Comparison of ENCODE assay signal across 8 cellular contexts in the genomic region with DNA sequence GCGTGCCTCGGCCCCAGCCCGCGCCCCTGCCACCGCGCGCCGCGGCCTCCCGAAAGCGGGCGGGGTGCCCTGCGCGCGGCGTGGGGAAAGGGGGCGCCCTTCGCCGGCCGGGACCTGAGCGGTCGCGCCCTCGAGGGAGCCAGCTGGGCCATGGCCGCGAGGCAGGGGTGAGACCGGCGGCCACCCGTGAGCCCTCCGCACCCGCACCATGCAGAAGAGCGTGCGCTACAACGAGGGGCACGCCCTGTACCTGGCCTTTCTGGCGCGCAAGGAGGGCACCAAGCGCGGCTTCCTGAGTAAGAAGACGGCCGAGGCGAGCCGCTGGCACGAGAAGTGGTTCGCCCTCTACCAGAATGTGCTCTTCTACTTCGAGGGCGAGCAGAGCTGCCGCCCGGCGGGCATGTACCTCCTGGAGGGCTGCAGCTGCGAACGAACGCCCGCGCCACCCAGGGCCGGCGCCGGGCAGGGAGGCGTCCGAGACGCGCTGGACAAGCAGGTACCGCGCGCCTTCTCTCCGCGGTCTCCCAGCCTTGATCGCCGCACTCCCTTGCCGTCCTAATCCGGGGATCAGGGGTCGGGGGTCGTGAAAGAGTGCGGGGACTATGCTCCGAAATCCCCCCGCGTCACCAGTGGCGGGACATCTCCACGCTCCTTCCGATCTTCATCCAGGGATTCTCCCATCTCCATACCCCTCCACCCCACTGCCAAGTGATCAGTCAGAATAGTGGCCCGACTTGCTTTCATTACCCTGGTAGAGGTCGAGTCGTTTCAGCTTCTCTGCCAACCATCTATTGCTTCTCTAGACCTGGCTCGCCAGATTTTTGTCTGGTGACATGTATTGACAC. TPM values are rescaled to one million over a fixed set of nuclear protein-coding genes. Genes with fewer than 3 reads are reported as not detected.
DNase-seq lines count a peak whose midpoint lies in the region; ATAC-seq and TF ChIP-seq lines count a peak whose summit lies in the region.

No MANE protein-coding gene starts in this region.

- H3K4me3 ChIP-seq in AG09309 (ENCODE audit: control insufficient read depth, low read depth, low read length) (peak overlapping the region; percentile 51), Karpas-422 (ENCODE audit: low read length) (peak overlapping the region; percentile 46; the same call in 1 of the 2 replicates), thyroid gland (replicated peaks in 1 of 3) (peak overlapping the region in 2 of 3 donors; percentile 18 to 48)

- H3K27ac ChIP-seq in Karpas-422 (ENCODE audit: low read length) (peak overlapping the region; percentile 86), thyroid gland (peak overlapping the region; percentile 71 to 92 (median 83))

- DNase-seq in AG09309 (ENCODE audit: low read depth), result no peak
- DNase-seq in Karpas-422, result no peak
- DNase-seq in activated effector memory CD4-positive, alpha-beta T cell treated with Interleukin-2 at 50 U/mL for 16 hours, result peak; percentile 44
- DNase-seq in globus pallidus (ENCODE audit: low spot score), result peak; percentile 59
- peak in 37 of 56 donors; percentile 8 to 73 (median 40) for DNase-seq in nucleus accumbens (lab: John Stamatoyannopoulos, UW)
- DNase-seq in thyroid gland, result peak; percentile 41 to 59
- no peak for DNase-seq in NCI-H1436 (lab: John Stamatoyannopoulos, UW)

- H3K4me1 ChIP-seq in Karpas-422 (ENCODE audit: low read length) (peaks cover 89% of the 10 kb centered on the region), thyroid gland (peaks cover 19 to 43% of the 10 kb centered on the region in 2 donors)

- no peak overlapping the region for H2AFZ ChIP-seq in Karpas-422 (ENCODE audit: low read length)

- no peaks in the 10 kb centered on the region for H3K27me3 ChIP-seq in Karpas-422 (ENCODE audit: low read length)
- no peaks in the 10 kb centered on the region for H3K27me3 ChIP-seq in thyroid gland

- H3K9me2 ChIP-seq in Karpas-422 (replicated peaks; ENCODE audit: insufficient read depth, low read length), result no peaks in the 10 kb centered on the region

- no peaks in the 10 kb centered on the region for H3K9me3 ChIP-seq in Karpas-422 (ENCODE audit: low read length)
- no peaks in the 10 kb centered on the region for H3K9me3 ChIP-seq in thyroid gland

- WGBS in thyroid gland, 2 donors, result 11 to 12% methylated on average over 8 to 10 of the region's 84 CpGs

- TF ChIP-seq CTCF in AG09309 (IDR thresholded peaks at IDR 0.05; ENCODE audit: control insufficient read depth, insufficient read depth, low read depth, low read length, missing control alignments), result peak; percentile 3
- peak in 2 of 6 experiments; percentile 19 to 43 for TF ChIP-seq CTCF in thyroid gland (IDR thresholded peaks at IDR 0.05)

- H3K79me2 ChIP-seq in Karpas-422 (ENCODE audit: low read length), result peaks cover 13% of the 10 kb centered on the region

- H3K36me3 ChIP-seq in Karpas-422 (ENCODE audit: insufficient read depth, low read length), result no peaks in the 10 kb centered on the region
- H3K36me3 ChIP-seq in thyroid gland, result no peaks in the 10 kb centered on the region

- H3K4me2 ChIP-seq in Karpas-422 (ENCODE audit: low read depth, low read length, poor library complexity, severe bottlenecking), result peak overlapping the region; percentile 62

- H4K20me1 ChIP-seq in Karpas-422 (ENCODE audit: insufficient read depth, low read depth, low read length), result no peaks in the 10 kb centered on the region

- intact Hi-C loops in thyroid gland (cut with DNase I), result no loop called here

- no peak for ATAC-seq in HG02884 (IDR thresholded peaks at IDR 0.05; ENCODE audit: unreplicated experiment)

- H3K9ac ChIP-seq in Karpas-422 (ENCODE audit: low read length), result peak overlapping the region; percentile 42

- TF ChIP-seq POLR2A in thyroid gland (IDR thresholded peaks at IDR 0.05), result no peak

RNA-seq across cellular contexts. Expression of a gene that starts 0.6 kb away (rescaled TPM):
- total RNA-seq in Karpas-422 (2014; rRNA removed; shearing (Covaris generic); ENCODE audit: low replicate concordance), result 11.1 and 19.4 TPM in 2 replicates
- total RNA-seq in thyroid gland, result 10 to 100 TPM in 3 of 4 donors, 1 to 10 TPM in 1; 9.2 to 18.8 (median 14.8) TPM

Comparison
In these comparisons a context has a peak if more than half of its experiments do, and no peak if none do; other contexts are left out.
1. DNase-seq: peak in activated effector memory CD4-positive, alpha-beta T cell treated with Interleukin-2 at 50 U/mL for 16 hours (single experiment), globus pallidus (single experiment), nucleus accumbens (37 of 56) and thyroid gland (2 of 2); none in AG09309 (single experiment), Karpas-422 (single experiment) and NCI-H1436 (single experiment).
2. Peak in every context shown above with its lines, with median percentiles within 50 percentile points of each other: H3K4me3 ChIP-seq.